ENCODE assay signal across 11 cellular contexts in genomic region chr12:6824962-6825381, GRCh38. TPM values are rescaled to one million over a fixed set of nuclear protein-coding genes. Genes with fewer than 3 reads are reported as not detected.
A peak's percentile ranks its signal among the peaks of the same experiment; 100 is the strongest.
DNase-seq lines count a peak whose midpoint lies in the region; ATAC-seq, FAIRE-seq and TF ChIP-seq lines count a peak whose summit lies in the region.
"Had no signal": no experiment of that assay in that cellular context is flagged by ENCODE, and none has a peak within 500 bp of the region (broad histone marks: within the 10 kb centered on the region; RNA-seq: fewer than 3 reads in every experiment).

No MANE protein-coding gene starts in this region.

- POLR2A ChIA-PET in HepG2 (lab: Yijun Ruan, JAX): interaction anchor here (1.2 kb wide), 1 partner anchor 72 kb away, joined by 6 read pairs; the partner anchor contains the start of gene MLF2

- TF ChIP-seq RAD21 in HepG2 (CRISPR knock-in tag; IDR thresholded peaks at IDR 0.05): no peak

- H3K27ac ChIP-seq in HepG2 (ENCODE audit: extremely low read length, insufficient read depth, low read length) (no peak overlapping the region), right lobe of liver (no peak overlapping the region), iPS DF 6.9 (ENCODE audit: low read length) (no peak overlapping the region), uterus (peak overlapping the region in 1 of 2 donors; percentile 24)
- H3K27ac ChIP-seq: BLaER1, SJSA1 had no signal

- ATAC-seq in HepG2 (no peak), right lobe of liver (no peak), HG03460 (IDR thresholded peaks at IDR 0.05; ENCODE audit: unreplicated experiment) (no peak)

- no peaks in the 10 kb centered on the region for H4K20me1 ChIP-seq in HepG2 (ENCODE audit: insufficient read depth, low read length)

- peaks cover 8% of the 10 kb centered on the region for H3K27me3 Mint-ChIP-seq in brain

- DNase-seq in HepG2 (ENCODE audit: low spot score) (no peak), right lobe of liver (no peak), iPS DF 6.9 (ENCODE audit: low read depth, low spot score) (no peak), uterus (no peak), NCI-H128 (lab: John Stamatoyannopoulos, UW; ENCODE audit: unreplicated experiment) (no peak)
- no peak for DNase-seq in effector CD4-positive, alpha-beta T cell

- no peak overlapping the region for H3K4me2 ChIP-seq in HepG2 (ENCODE audit: low read depth, low read length)

- TF ChIP-seq EP300 in HepG2 (IDR thresholded peaks at IDR 0.05; ENCODE audit: low read depth in 2 of 2, low read length in 2 of 2): no peak
- TF ChIP-seq EP300 in HepG2 (CRISPR knock-in tag; IDR thresholded peaks at IDR 0.05; ENCODE audit: borderline replicate concordance): no peak

- H3K27me3 ChIP-seq in HepG2 (ENCODE audit: control insufficient read depth in 1 of 2, insufficient read depth in 2 of 2, low read length in 2 of 2) (peaks cover 5 to 12% of the 10 kb centered on the region in 2 experiments; a peak in 4 of 5 replicates), right lobe of liver (no peaks in the 10 kb centered on the region), iPS DF 6.9 (ENCODE audit: control insufficient read depth, insufficient read depth, low read length) (no peaks in the 10 kb centered on the region), uterus (peaks cover 0 to 4% of the 10 kb centered on the region in 2 donors)

- H3K4me3 Mint-ChIP-seq in brain: peak overlapping the region; percentile 76 to 91 (median 81)
- H3K4me3 Mint-ChIP-seq: activated CD4-positive, alpha-beta T cell treated with anti-CD3 and anti-CD28 coated beads, Interleukin-2, amount 10 ng/mL, durations not matched to agents 7 days and 5 days had no signal

- no peak overlapping the region for H3K9ac ChIP-seq in HepG2 (ENCODE audit: insufficient read depth, low read depth, low read length)
- H3K9ac ChIP-seq: BLaER1 had no signal

- 62% methylated on average over 12 of the region's 12 CpGs for WGBS in HepG2 (ENCODE audit: low lambda C conversion rate)
- WGBS in right lobe of liver (ENCODE audit: insufficient coverage, low coverage, low lambda C conversion rate, missing lambda C conversion rate): 51% methylated on average over 12 of the region's 12 CpGs
- no CpG with 5 or more reads among the region's 12 CpGs for WGBS in iPS DF 6.9 (ENCODE audit: insufficient coverage, insufficient read length)

- intact Hi-C loops in HepG2 (cut with micrococcal nuclease; ENCODE audit: unreplicated experiment) (loop anchor here (1.0 to 10.0 kb wide), 4 partner anchors 46 to 210 kb away; partner anchors contain the start of gene MLF2), right lobe of liver (cut with DNase I) (loop anchor here in 1 of 2 donors (5.0 kb wide), 1 partner anchor 93 kb away; no protein-coding TSS in a partner anchor), uterus (cut with DNase I; ENCODE audit: low total_unique reads) (loop anchor here (10.0 kb wide), 1 partner anchor 70 kb away; the partner anchor contains the start of gene MLF2)

- CTCF ChIA-PET in HepG2 (lab: Yijun Ruan, JAX; ENCODE audit: low intra/inter-chr PET ratio, low total read pairs): interaction anchor here (0.8 to 2.6 kb wide), 7 partner anchors 67 to 207 kb away, joined by 3 to 34 read pairs (median 5); partner anchors contain the start of gene MLF2

- in situ Hi-C loops in HepG2 (cut with HindIII; ENCODE audit: extremely low pct_ligation_motif_present, low pct_unique_long_range_greater_than_20kb): loop anchor here (5.0 kb wide), 1 partner anchor 73 kb away; the partner anchor contains the start of gene MLF2

- no peak overlapping the region for H3K4me3 ChIP-seq in HepG2 (replicated peaks in 1 of 3; ENCODE audit: insufficient read depth in 1 of 3, low read depth in 2 of 3, low read length in 3 of 3)
- no peak overlapping the region for H3K4me3 ChIP-seq in right lobe of liver
- peak overlapping the region; percentile 8; the same call in 1 of the 2 replicates for H3K4me3 ChIP-seq in iPS DF 6.9 (ENCODE audit: low read length)
- peak overlapping the region; percentile 13 to 18 for H3K4me3 ChIP-seq in uterus
- H3K4me3 ChIP-seq: BLaER1, SJSA1 had no signal

- no peak for TF ChIP-seq CTCF in HepG2 (CRISPR knock-in tag; IDR thresholded peaks at IDR 0.05)
- TF ChIP-seq CTCF in right lobe of liver (IDR thresholded peaks at IDR 0.05): no peak
- no peak for TF ChIP-seq CTCF in brain (conservative IDR thresholded peaks at IDR 0.05)
- no peak for TF ChIP-seq CTCF in uterus (IDR thresholded peaks at IDR 0.05)

- H2AFZ ChIP-seq in HepG2 (ENCODE audit: low read length): no peak overlapping the region

- TF ChIP-seq POLR2A in HepG2 (IDR thresholded peaks at IDR 0.05; ENCODE audit: insufficient read depth in 1 of 2, low read depth in 2 of 2, low read length in 2 of 2) (no peak), right lobe of liver (IDR thresholded peaks at IDR 0.05) (no peak), uterus (IDR thresholded peaks at IDR 0.05) (no peak)

- no peaks in the 10 kb centered on the region for H3K9me3 ChIP-seq in HepG2 (ENCODE audit: low read length)
- no peaks in the 10 kb centered on the region for H3K9me3 ChIP-seq in right lobe of liver
- no peaks in the 10 kb centered on the region for H3K9me3 ChIP-seq in iPS DF 6.9 (ENCODE audit: control insufficient read depth, insufficient read depth, low read length)
- H3K9me3 ChIP-seq in uterus: no peaks in the 10 kb centered on the region
- H3K9me3 ChIP-seq: BLaER1 had no signal

- H3K36me3 Mint-ChIP-seq in brain: peaks cover 13% of the 10 kb centered on the region

- peaks cover 33% of the 10 kb centered on the region for H3K4me1 ChIP-seq in HepG2 (ENCODE audit: insufficient read depth, low read length)
- peaks cover 0 to 10% (median 0%) of the 10 kb centered on the region in 4 donors for H3K4me1 ChIP-seq in right lobe of liver
- H3K4me1 ChIP-seq in iPS DF 6.9 (ENCODE audit: control insufficient read depth, insufficient read depth, low read length): peaks cover 14% of the 10 kb centered on the region
- H3K4me1 ChIP-seq in uterus: peaks cover under 1 to 5% of the 10 kb centered on the region in 2 donors

- peaks cover 16% of the 10 kb centered on the region for H3K79me2 ChIP-seq in HepG2 (ENCODE audit: insufficient read depth, low read length)

- BruUV-seq in HepG2 (replicated peaks; lab: Mats Ljungman, UMichigan): no TSS peak

- no peak for FAIRE-seq in HepG2 (lab: Jason Lieb, UNC)

- peaks cover 87% of the 10 kb centered on the region for H3K4me1 Mint-ChIP-seq in brain

- H3K36me3 ChIP-seq in HepG2 (replicated peaks in 1 of 2; ENCODE audit: control insufficient read depth in 1 of 2, insufficient read depth in 2 of 2, low read length in 2 of 2) (no peaks in the 10 kb centered on the region), right lobe of liver (no peaks in the 10 kb centered on the region), iPS DF 6.9 (ENCODE audit: control insufficient read depth, insufficient read depth, low read length) (no peaks in the 10 kb centered on the region), uterus (no peaks in the 10 kb centered on the region)
- H3K36me3 ChIP-seq: BLaER1 had no signal

- H3K27ac Mint-ChIP-seq in brain: peak overlapping the region; percentile 92 to 99 (median 97)

- no peaks in the 10 kb centered on the region for H3K9me3 Mint-ChIP-seq in brain
- H3K9me3 Mint-ChIP-seq: activated CD4-positive, alpha-beta T cell treated with anti-CD3 and anti-CD28 coated beads, Interleukin-2, amount 10 ng/mL, durations not matched to agents 7 days and 5 days had no signal

RNA-seq across cellular contexts. Expression of gene P3H3, which starts 3.2 kb away (rescaled TPM):
- total RNA-seq in HepG2 (2016; rRNA removed; fragmentation: Illumina TruSeq; extraction: Trizol) (7.9 and 20.5 TPM in 2 replicates), right lobe of liver (1 to 10 TPM in 5 of 6 experiments, under 1 TPM in 1; 0.98 to 2.1 (median 1.5) TPM), uterus (10 to 100 TPM; 27.4 to 90.1 (median 59.9) TPM)
- total RNA-seq in HepG2 (2016; cell fraction: cytosol; rRNA removed; fragmentation: Illumina TruSeq; extraction: Trizol; ENCODE audit: low read depth): 14.4 and 19.9 TPM in 2 replicates
- total RNA-seq in HepG2 (2016; cell fraction: insoluble cytoplasmic fraction; rRNA removed; fragmentation: Illumina TruSeq; extraction: Trizol): 6.3 and 20.7 TPM in 2 replicates
- 5.4 and 5.7 TPM in 2 replicates for total RNA-seq in HepG2 (2016; cell fraction: membrane; rRNA removed; fragmentation: Illumina TruSeq; extraction: Trizol)
- total RNA-seq in HepG2 (2016; cell fraction: nucleus; rRNA removed; fragmentation: Illumina TruSeq; extraction: Trizol): 23.7 and 28.0 TPM in 2 replicates
- polyA plus RNA-seq in HepG2 (2011; rRNA removed) (20.1 and 21.1 TPM in 2 replicates), brain (ENCODE audit: insufficient read depth, low read depth, low replicate concordance) (14.5 TPM)
- 12.3 and 21.8 TPM in 2 replicates for polyA plus RNA-seq in HepG2 (2011; cell fraction: cytosol; rRNA removed)
- 72.0 and 79.4 TPM in 2 replicates for polyA plus RNA-seq in HepG2 (2011; cell fraction: nucleus; rRNA removed)
- polyA plus RNA-seq in HepG2 (2012): 20.2 and 27.2 TPM in 2 replicates
- 1.8 and 2.1 TPM in 2 replicates for polyA plus RNA-seq in HepG2 (2016; cell fraction: cytosol; fragmentation: Illumina TruSeq; extraction: Trizol; ENCODE audit: low read depth)
- polyA plus RNA-seq in HepG2 (2016; cell fraction: insoluble cytoplasmic fraction; fragmentation: Illumina TruSeq; extraction: Trizol; ENCODE audit: low read depth): 8.0 and 10.2 TPM in 2 replicates
- 3.0 and 3.3 TPM in 2 replicates for polyA plus RNA-seq in HepG2 (2016; cell fraction: membrane; fragmentation: Illumina TruSeq; extraction: Trizol; ENCODE audit: low read depth)
- polyA plus RNA-seq in HepG2 (2016; cell fraction: nucleus; fragmentation: Illumina TruSeq; extraction: Trizol; ENCODE audit: insufficient read depth, low read depth): 52.6 and 56.5 TPM in 2 replicates
- polyA minus RNA-seq in HepG2 (2011; rRNA and poly(A)+ RNA removed; ENCODE audit: low replicate concordance): 0.12 and 24.7 TPM in 2 replicates
- polyA minus RNA-seq in HepG2 (2011; cell fraction: cytosol; rRNA and poly(A)+ RNA removed): 10.2 and 13.7 TPM in 2 replicates
- 19.1 and 20.3 TPM in 2 replicates for polyA minus RNA-seq in HepG2 (2011; cell fraction: nucleus; rRNA and poly(A)+ RNA removed)

RNA-seq across cellular contexts. Expression of gene GPR162, which starts 3.4 kb away (rescaled TPM):
- total RNA-seq in HepG2 (2016; rRNA removed; fragmentation: Illumina TruSeq; extraction: Trizol) (not detected in 2 replicates), right lobe of liver (1 to 10 TPM in 4 of 6 experiments, under 1 TPM in 2; 0.37 to 3.1 (median 2.1) TPM), uterus (10 to 100 TPM in 1 of 4 donors, 1 to 10 TPM in 2, under 1 TPM in 1; 0.29 to 23.1 (median 3.4) TPM)
- total RNA-seq in HepG2 (2016; cell fraction: cytosol; rRNA removed; fragmentation: Illumina TruSeq; extraction: Trizol; ENCODE audit: low read depth): not detected in 2 replicates
- not detected in 2 replicates for total RNA-seq in HepG2 (2016; cell fraction: insoluble cytoplasmic fraction; rRNA removed; fragmentation: Illumina TruSeq; extraction: Trizol)
- not detected in 2 replicates for total RNA-seq in HepG2 (2016; cell fraction: membrane; rRNA removed; fragmentation: Illumina TruSeq; extraction: Trizol)
- not detected in 2 replicates for total RNA-seq in HepG2 (2016; cell fraction: nucleus; rRNA removed; fragmentation: Illumina TruSeq; extraction: Trizol)
- polyA plus RNA-seq in HepG2 (2011; rRNA removed) (0.08 and 0.10 TPM in 2 replicates), brain (ENCODE audit: insufficient read depth, low read depth, low replicate concordance) (59.9 TPM)
- 0.05 and 0.08 TPM in 2 replicates for polyA plus RNA-seq in HepG2 (2011; cell fraction: cytosol; rRNA removed)
- polyA plus RNA-seq in HepG2 (2011; cell fraction: nucleus; rRNA removed): 0.34 and 0.66 TPM in 2 replicates
- polyA plus RNA-seq in HepG2 (2012): 0.51 and 0.78 TPM in 2 replicates
- polyA plus RNA-seq in HepG2 (2016; cell fraction: cytosol; fragmentation: Illumina TruSeq; extraction: Trizol; ENCODE audit: low read depth): not detected in 2 replicates
- polyA plus RNA-seq in HepG2 (2016; cell fraction: insoluble cytoplasmic fraction; fragmentation: Illumina TruSeq; extraction: Trizol; ENCODE audit: low read depth): not detected in 2 replicates
- polyA plus RNA-seq in HepG2 (2016; cell fraction: membrane; fragmentation: Illumina TruSeq; extraction: Trizol; ENCODE audit: low read depth): not detected in 2 replicates
- polyA plus RNA-seq in HepG2 (2016; cell fraction: nucleus; fragmentation: Illumina TruSeq; extraction: Trizol; ENCODE audit: insufficient read depth, low read depth): not detected in 2 replicates
- not detected in 2 replicates for polyA minus RNA-seq in HepG2 (2011; rRNA and poly(A)+ RNA removed; ENCODE audit: low replicate concordance)
- polyA minus RNA-seq in HepG2 (2011; cell fraction: cytosol; rRNA and poly(A)+ RNA removed): not detected in 2 replicates
- polyA minus RNA-seq in HepG2 (2011; cell fraction: nucleus; rRNA and poly(A)+ RNA removed): not detected in 2 replicates

RNA-seq across cellular contexts. Expression of gene GNB3, which starts 15.8 kb away (rescaled TPM):
- 0.17 and 1.3 TPM in 2 replicates for total RNA-seq in HepG2 (2016; rRNA removed; fragmentation: Illumina TruSeq; extraction: Trizol)
- total RNA-seq in HepG2 (2016; cell fraction: cytosol; rRNA removed; fragmentation: Illumina TruSeq; extraction: Trizol; ENCODE audit: low read depth): 0.26 and 0.30 TPM in 2 replicates
- 0.15 and 0.84 TPM in 2 replicates for total RNA-seq in HepG2 (2016; cell fraction: insoluble cytoplasmic fraction; rRNA removed; fragmentation: Illumina TruSeq; extraction: Trizol)
- 0.14 and 0.46 TPM in 2 replicates for total RNA-seq in HepG2 (2016; cell fraction: membrane; rRNA removed; fragmentation: Illumina TruSeq; extraction: Trizol)
- total RNA-seq in HepG2 (2016; cell fraction: nucleus; rRNA removed; fragmentation: Illumina TruSeq; extraction: Trizol): 0.84 and 2.6 TPM in 2 replicates
- polyA plus RNA-seq in HepG2 (2011; rRNA removed): 3.6 and 3.8 TPM in 2 replicates
- 0.58 and 1.0 TPM in 2 replicates for polyA plus RNA-seq in HepG2 (2011; cell fraction: cytosol; rRNA removed)
- polyA plus RNA-seq in HepG2 (2011; cell fraction: nucleus; rRNA removed): 31.0 and 48.1 TPM in 2 replicates
- 1.9 and 2.1 TPM in 2 replicates for polyA plus RNA-seq in HepG2 (2012)
- polyA plus RNA-seq in HepG2 (2016; cell fraction: cytosol; fragmentation: Illumina TruSeq; extraction: Trizol; ENCODE audit: low read depth): 0.17 and 0.24 TPM in 2 replicates
- 0.56 and 0.57 TPM in 2 replicates for polyA plus RNA-seq in HepG2 (2016; cell fraction: insoluble cytoplasmic fraction; fragmentation: Illumina TruSeq; extraction: Trizol; ENCODE audit: low read depth)
- 0.18 and 0.34 TPM in 2 replicates for polyA plus RNA-seq in HepG2 (2016; cell fraction: membrane; fragmentation: Illumina TruSeq; extraction: Trizol; ENCODE audit: low read depth)
- 9.0 and 13.6 TPM in 2 replicates for polyA plus RNA-seq in HepG2 (2016; cell fraction: nucleus; fragmentation: Illumina TruSeq; extraction: Trizol; ENCODE audit: insufficient read depth, low read depth)
- polyA minus RNA-seq in HepG2 (2011; rRNA and poly(A)+ RNA removed; ENCODE audit: low replicate concordance): 0.07 and 2.9 TPM in 2 replicates
- polyA minus RNA-seq in HepG2 (2011; cell fraction: cytosol; rRNA and poly(A)+ RNA removed): not detected in 2 replicates
- polyA minus RNA-seq in HepG2 (2011; cell fraction: nucleus; rRNA and poly(A)+ RNA removed): 8.1 and 8.2 TPM in 2 replicates
- total RNA-seq in right lobe of liver: under 1 TPM in 4 of 6 experiments, not detected in 2; 0.17 to 0.51 (median 0.43) TPM
- polyA plus RNA-seq in brain (ENCODE audit: insufficient read depth, low read depth, low replicate concordance): 4.8 TPM
- total RNA-seq in uterus: 10 to 100 TPM in 1 of 4 donors, 1 to 10 TPM in 1, under 1 TPM in 1, not detected in 1; under 0.01 to 18.3 (median 2.7) TPM
- total RNA-seq: activated CD4-positive, alpha-beta T cell treated with anti-CD3 and anti-CD28 coated beads, Interleukin-2, amount 10 ng/mL, durations not matched to agents 7 days and 5 days; SJSA1 had no signal

RNA-seq across cellular contexts. Expression of gene CDCA3, which starts 26.1 kb away (rescaled TPM):
- total RNA-seq in HepG2 (2016; rRNA removed; fragmentation: Illumina TruSeq; extraction: Trizol) (51.9 and 56.5 TPM in 2 replicates), right lobe of liver (1 to 10 TPM in 4 of 6 experiments, under 1 TPM in 2; 0.62 to 1.7 (median 1.3) TPM), uterus (1 to 10 TPM in 1 of 4 donors, under 1 TPM in 1, not detected in 2; 0.76 to 9.6 TPM)
- total RNA-seq in HepG2 (2016; cell fraction: cytosol; rRNA removed; fragmentation: Illumina TruSeq; extraction: Trizol; ENCODE audit: low read depth): 18.2 and 19.1 TPM in 2 replicates
- 50.0 and 55.6 TPM in 2 replicates for total RNA-seq in HepG2 (2016; cell fraction: insoluble cytoplasmic fraction; rRNA removed; fragmentation: Illumina TruSeq; extraction: Trizol)
- total RNA-seq in HepG2 (2016; cell fraction: membrane; rRNA removed; fragmentation: Illumina TruSeq; extraction: Trizol): 20.4 and 21.6 TPM in 2 replicates
- total RNA-seq in HepG2 (2016; cell fraction: nucleus; rRNA removed; fragmentation: Illumina TruSeq; extraction: Trizol): 31.7 and 43.0 TPM in 2 replicates
- polyA plus RNA-seq in HepG2 (2011; rRNA removed) (21.8 and 32.7 TPM in 2 replicates), brain (ENCODE audit: insufficient read depth, low read depth, low replicate concordance) (38.2 TPM)
- polyA plus RNA-seq in HepG2 (2011; cell fraction: cytosol; rRNA removed): 13.5 and 33.7 TPM in 2 replicates
- 64.2 and 90.2 TPM in 2 replicates for polyA plus RNA-seq in HepG2 (2011; cell fraction: nucleus; rRNA removed)
- 11.7 and 21.3 TPM in 2 replicates for polyA plus RNA-seq in HepG2 (2012)
- 16.4 and 16.7 TPM in 2 replicates for polyA plus RNA-seq in HepG2 (2016; cell fraction: cytosol; fragmentation: Illumina TruSeq; extraction: Trizol; ENCODE audit: low read depth)
- 57.9 and 60.0 TPM in 2 replicates for polyA plus RNA-seq in HepG2 (2016; cell fraction: insoluble cytoplasmic fraction; fragmentation: Illumina TruSeq; extraction: Trizol; ENCODE audit: low read depth)
- polyA plus RNA-seq in HepG2 (2016; cell fraction: membrane; fragmentation: Illumina TruSeq; extraction: Trizol; ENCODE audit: low read depth): 15.5 and 16.6 TPM in 2 replicates
- polyA plus RNA-seq in HepG2 (2016; cell fraction: nucleus; fragmentation: Illumina TruSeq; extraction: Trizol; ENCODE audit: insufficient read depth, low read depth): 101 and 114 TPM in 2 replicates
- 37.9 and 93.4 TPM in 2 replicates for polyA minus RNA-seq in HepG2 (2011; rRNA and poly(A)+ RNA removed; ENCODE audit: low replicate concordance)
- polyA minus RNA-seq in HepG2 (2011; cell fraction: cytosol; rRNA and poly(A)+ RNA removed): 13.8 and 22.5 TPM in 2 replicates
- polyA minus RNA-seq in HepG2 (2011; cell fraction: nucleus; rRNA and poly(A)+ RNA removed): 19.8 and 31.5 TPM in 2 replicates

RNA-seq across cellular contexts. Expression of gene USP5, which starts 27.0 kb away (rescaled TPM):
- total RNA-seq in HepG2 (2016; rRNA removed; fragmentation: Illumina TruSeq; extraction: Trizol) (53.4 and 56.0 TPM in 2 replicates), right lobe of liver (10 to 100 TPM; 38.2 to 59.5 (median 42.6) TPM), uterus (10 to 100 TPM; 37.1 to 68.6 (median 52.8) TPM)
- 5.2 and 5.4 TPM in 2 replicates for total RNA-seq in HepG2 (2016; cell fraction: cytosol; rRNA removed; fragmentation: Illumina TruSeq; extraction: Trizol; ENCODE audit: low read depth)
- total RNA-seq in HepG2 (2016; cell fraction: insoluble cytoplasmic fraction; rRNA removed; fragmentation: Illumina TruSeq; extraction: Trizol): 45.2 and 58.2 TPM in 2 replicates
- 10.8 and 12.8 TPM in 2 replicates for total RNA-seq in HepG2 (2016; cell fraction: membrane; rRNA removed; fragmentation: Illumina TruSeq; extraction: Trizol)
- 32.6 and 33.8 TPM in 2 replicates for total RNA-seq in HepG2 (2016; cell fraction: nucleus; rRNA removed; fragmentation: Illumina TruSeq; extraction: Trizol)
- polyA plus RNA-seq in HepG2 (2011; rRNA removed) (39.6 and 42.8 TPM in 2 replicates), brain (ENCODE audit: insufficient read depth, low read depth, low replicate concordance) (106 TPM)
- polyA plus RNA-seq in HepG2 (2011; cell fraction: cytosol; rRNA removed): 27.0 and 32.1 TPM in 2 replicates
- polyA plus RNA-seq in HepG2 (2011; cell fraction: nucleus; rRNA removed): 68.8 and 89.3 TPM in 2 replicates
- 27.9 and 33.1 TPM in 2 replicates for polyA plus RNA-seq in HepG2 (2012)
- 4.2 and 4.5 TPM in 2 replicates for polyA plus RNA-seq in HepG2 (2016; cell fraction: cytosol; fragmentation: Illumina TruSeq; extraction: Trizol; ENCODE audit: low read depth)
- polyA plus RNA-seq in HepG2 (2016; cell fraction: insoluble cytoplasmic fraction; fragmentation: Illumina TruSeq; extraction: Trizol; ENCODE audit: low read depth): 34.9 and 45.9 TPM in 2 replicates
- polyA plus RNA-seq in HepG2 (2016; cell fraction: membrane; fragmentation: Illumina TruSeq; extraction: Trizol; ENCODE audit: low read depth): 7.6 and 9.6 TPM in 2 replicates
- 58.8 and 61.0 TPM in 2 replicates for polyA plus RNA-seq in HepG2 (2016; cell fraction: nucleus; fragmentation: Illumina TruSeq; extraction: Trizol; ENCODE audit: insufficient read depth, low read depth)
- polyA minus RNA-seq in HepG2 (2011; rRNA and poly(A)+ RNA removed; ENCODE audit: low replicate concordance): 91.2 and 159 TPM in 2 replicates
- polyA minus RNA-seq in HepG2 (2011; cell fraction: cytosol; rRNA and poly(A)+ RNA removed): 29.6 and 30.0 TPM in 2 replicates
- 21.5 and 25.2 TPM in 2 replicates for polyA minus RNA-seq in HepG2 (2011; cell fraction: nucleus; rRNA and poly(A)+ RNA removed)

Comparison
In these comparisons a context has a peak if more than half of its experiments do, and no peak if none do; other contexts are left out.
1. H3K4me3 ChIP-seq: peak in iPS DF 6.9 (single experiment) and uterus (2 of 2); none in HepG2 (0 of 3) and right lobe of liver (0 of 3).